In the genomic region with DNA sequence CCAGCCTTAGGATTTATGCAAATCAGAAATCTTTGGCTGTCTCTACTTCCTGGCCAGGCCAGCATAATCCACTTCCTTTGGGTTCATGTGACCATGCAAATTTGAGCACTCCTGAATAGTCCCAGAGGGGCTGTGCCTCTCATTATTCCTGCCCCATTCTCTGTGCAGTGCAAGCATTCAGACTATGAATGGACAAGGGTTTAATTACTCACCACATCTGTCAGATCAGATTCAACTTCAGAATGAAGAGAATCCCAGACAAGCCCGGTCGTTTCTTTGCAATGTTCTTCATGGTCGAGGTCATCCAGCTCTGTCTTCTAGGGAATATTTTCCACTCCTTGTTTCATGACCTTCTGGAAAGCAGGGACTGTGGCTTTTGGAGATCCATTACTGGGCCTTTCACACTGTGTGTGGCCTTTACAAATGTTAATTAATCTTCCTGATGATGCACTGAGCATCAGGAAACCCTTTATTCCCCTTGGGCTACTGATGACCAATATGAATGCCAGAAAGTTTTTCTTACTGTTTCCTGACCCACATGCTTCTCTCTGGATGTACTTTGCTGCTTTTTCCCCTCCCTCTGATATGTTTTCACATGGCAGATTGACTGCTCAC, we compare ENCODE assay signal across 11 cellular contexts.
A peak's percentile ranks its signal among the peaks of the same experiment; 100 is the strongest.
DNase-seq lines count a peak whose midpoint lies in the region; ATAC-seq and TF ChIP-seq lines count a peak whose summit lies in the region.
"Had no signal": no experiment of that assay in that cellular context is flagged by ENCODE, and none has a peak within 500 bp of the region (broad histone marks: within the 10 kb centered on the region; RNA-seq: fewer than 3 reads in every experiment).

No MANE protein-coding gene starts in this region.

- no peaks in the 10 kb centered on the region for H3K9me3 Mint-ChIP-seq in activated CD8-positive, alpha-beta T cell treated with anti-CD3 and anti-CD28 coated beads for 36 hours
- H3K9me3 Mint-ChIP-seq: immature natural killer cell had no signal

- no peaks in the 10 kb centered on the region for H3K36me3 ChIP-seq in SK-N-SH (replicated peaks in 1 of 2; ENCODE audit: control insufficient read depth in 1 of 2, insufficient read depth in 2 of 2, low read length in 1 of 2)

- H3K9ac ChIP-seq in SK-N-SH, result no peak overlapping the region

- no peak for TF ChIP-seq RAD21 in SK-N-SH (IDR thresholded peaks at IDR 0.05; ENCODE audit: low read length)

- peaks cover 14 to 15% of the 10 kb centered on the region in 2 experiments; a peak in 3 of 4 replicates for H3K4me1 ChIP-seq in SK-N-SH (ENCODE audit: control insufficient read depth in 1 of 2, insufficient read depth in 2 of 2, low read depth in 1 of 2, low read length in 1 of 2)

- intact Hi-C loops in activated CD8-positive, alpha-beta T cell treated with anti-CD3 and anti-CD28 coated beads for 36 hours (cut with micrococcal nuclease), result no loop called here

- H3K4me2 ChIP-seq in SK-N-SH, result peak overlapping the region; percentile 29; the same call in 1 of the 2 replicates

- ATAC-seq in HG02678 (IDR thresholded peaks at IDR 0.05; ENCODE audit: unreplicated experiment), result peak; percentile 51
- ATAC-seq in activated CD8-positive, alpha-beta T cell treated with anti-CD3 and anti-CD28 coated beads for 36 hours, result no peak

- H3F3A ChIP-seq in SK-N-SH (replicated peaks; ENCODE audit: insufficient read depth), result peaks cover 8% of the 10 kb centered on the region

- no peak overlapping the region for H3K27ac Mint-ChIP-seq in activated CD8-positive, alpha-beta T cell treated with anti-CD3 and anti-CD28 coated beads for 36 hours
- H3K27ac Mint-ChIP-seq: immature natural killer cell had no signal

- H3K9me2 ChIP-seq in SK-N-SH, result no peaks in the 10 kb centered on the region

- CTCF ChIA-PET in SK-N-SH (lab: Yijun Ruan, JAX), result interaction anchor here (1.8 to 1.9 kb wide), 2 partner anchors 11 to 17 kb away, joined by 6 read pairs; no protein-coding TSS in a partner anchor
- CTCF ChIA-PET in activated CD8-positive, alpha-beta T cell treated with anti-CD3 and anti-CD28 coated beads for 36 hours (lab: Charles Lee), result no interaction called here

- no peak for TF ChIP-seq CTCF in SK-N-SH (IDR thresholded peaks at IDR 0.05)
- no peak for TF ChIP-seq CTCF in activated CD8-positive, alpha-beta T cell treated with anti-CD3 and anti-CD28 coated beads for 36 hours (IDR thresholded peaks at IDR 0.05)

- peaks cover 4% of the 10 kb centered on the region for H3K36me3 Mint-ChIP-seq in activated CD8-positive, alpha-beta T cell treated with anti-CD3 and anti-CD28 coated beads for 36 hours (ENCODE audit: low read depth)

- H3K27ac ChIP-seq in SK-N-SH (ENCODE audit: low read depth in 2 of 2, low read length in 1 of 2), result peak overlapping the region; percentile 53 to 60; a peak in 3 of 4 replicates

- H3K4me3 Mint-ChIP-seq in activated CD8-positive, alpha-beta T cell treated with anti-CD3 and anti-CD28 coated beads for 36 hours, result no peak overlapping the region
- H3K4me3 Mint-ChIP-seq: immature natural killer cell had no signal

- TF ChIP-seq EP300 in SK-N-SH (IDR thresholded peaks at IDR 0.05; ENCODE audit: borderline replicate concordance in 1 of 2, low read depth in 1 of 2, low read length in 1 of 2), result no peak

- no peaks in the 10 kb centered on the region for H3K4me1 Mint-ChIP-seq in activated CD8-positive, alpha-beta T cell treated with anti-CD3 and anti-CD28 coated beads for 36 hours (ENCODE audit: low read depth)
- H3K4me1 Mint-ChIP-seq: immature natural killer cell had no signal

- no peaks in the 10 kb centered on the region for H3K9me3 ChIP-seq in SK-N-SH

- DNase-seq in DMS 273 (lab: John Stamatoyannopoulos, UW; ENCODE audit: unreplicated experiment) (peak; percentile 81), SK-N-SH (no peak), islet precursor cell (peak; percentile 71), GDM1 (lab: John Stamatoyannopoulos, UW) (no peak), AML-193 (lab: John Stamatoyannopoulos, UW) (no peak), NCI-H2029 (lab: John Stamatoyannopoulos, UW) (no peak)
- DNase-seq in activated CD8-positive, alpha-beta T cell treated with anti-CD3 and anti-CD28 coated beads for 36 hours, result no peak
- DNase-seq: activated CD4-positive, CD25-positive, alpha-beta regulatory T cell treated with anti-CD3 and anti-CD28 coated beads, Interleukin-2, amount 50 U/mL, for 72 hours; immature natural killer cell; NCI-H1417 treated with DMSO at 0.1 percent for 48 hours had no signal

- no peaks in the 10 kb centered on the region for H4K20me1 ChIP-seq in SK-N-SH (ENCODE audit: insufficient read depth)

- peak overlapping the region; percentile 22; the same call in 1 of the 2 replicates for H2AFZ ChIP-seq in SK-N-SH (ENCODE audit: low read depth)

- POLR2A ChIA-PET in SK-N-SH (lab: Yijun Ruan, JAX), result no interaction called here
- POLR2A ChIA-PET in activated CD8-positive, alpha-beta T cell treated with anti-CD3 and anti-CD28 coated beads for 36 hours (lab: Charles Lee), result no interaction called here

- H3K79me2 ChIP-seq in SK-N-SH (ENCODE audit: insufficient read depth), result no peaks in the 10 kb centered on the region; the same call in 1 of the 2 replicates

- WGBS in SK-N-SH (ENCODE audit: low lambda C conversion rate), result 25% methylated on average over 3 of the region's 3 CpGs

- H3K27me3 Mint-ChIP-seq in activated CD8-positive, alpha-beta T cell treated with anti-CD3 and anti-CD28 coated beads for 36 hours, result no peaks in the 10 kb centered on the region

- H3K27me3 ChIP-seq in SK-N-SH (ENCODE audit: insufficient read depth), result no peaks in the 10 kb centered on the region

- H3K4me3 ChIP-seq in SK-N-SH (ENCODE audit: low read depth in 2 of 2, low read length in 1 of 2), result no peak overlapping the region

TF ChIP-seq in SK-N-SH, 30 proteins besides CTCF, POLR2A, EP300 and RAD21:
- TF ChIP-seq, protein P1, sequence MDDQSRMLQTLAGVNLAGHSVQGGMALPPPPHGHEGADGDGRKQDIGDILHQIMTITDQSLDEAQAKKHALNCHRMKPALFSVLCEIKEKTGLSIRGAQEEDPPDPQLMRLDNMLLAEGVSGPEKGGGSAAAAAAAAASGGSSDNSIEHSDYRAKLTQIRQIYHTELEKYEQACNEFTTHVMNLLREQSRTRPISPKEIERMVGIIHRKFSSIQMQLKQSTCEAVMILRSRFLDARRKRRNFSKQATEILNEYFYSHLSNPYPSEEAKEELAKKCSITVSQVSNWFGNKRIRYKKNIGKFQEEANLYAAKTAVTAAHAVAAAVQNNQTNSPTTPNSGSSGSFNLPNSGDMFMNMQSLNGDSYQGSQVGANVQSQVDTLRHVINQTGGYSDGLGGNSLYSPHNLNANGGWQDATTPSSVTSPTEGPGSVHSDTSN (IDR thresholded peaks at IDR 0.05), result peak; percentile 67
- TF ChIP-seq ELF1 (IDR thresholded peaks at IDR 0.05) (0 out of 2 replicates have a peak, but pooled peaks have one; percentile 14), TCF12 (IDR thresholded peaks at IDR 0.05) (peak; percentile 42; the same call in 1 of the 2 replicates), FOSL2 (IDR thresholded peaks at IDR 0.05; ENCODE audit: borderline replicate concordance, low read depth) (no peak)

Comparison
In these comparisons a context has a peak if more than half of its experiments do, and no peak if none do; other contexts are left out.
1. DNase-seq: peak in DMS 273 (single experiment) and islet precursor cell (single experiment); none in SK-N-SH (single experiment), GDM1 (single experiment), AML-193 (0 of 2), NCI-H2029 (single experiment) and activated CD8-positive, alpha-beta T cell treated with anti-CD3 and anti-CD28 coated beads for 36 hours (single experiment).